ENCODE assay signal across 13 cellular contexts in the genomic region with DNA sequence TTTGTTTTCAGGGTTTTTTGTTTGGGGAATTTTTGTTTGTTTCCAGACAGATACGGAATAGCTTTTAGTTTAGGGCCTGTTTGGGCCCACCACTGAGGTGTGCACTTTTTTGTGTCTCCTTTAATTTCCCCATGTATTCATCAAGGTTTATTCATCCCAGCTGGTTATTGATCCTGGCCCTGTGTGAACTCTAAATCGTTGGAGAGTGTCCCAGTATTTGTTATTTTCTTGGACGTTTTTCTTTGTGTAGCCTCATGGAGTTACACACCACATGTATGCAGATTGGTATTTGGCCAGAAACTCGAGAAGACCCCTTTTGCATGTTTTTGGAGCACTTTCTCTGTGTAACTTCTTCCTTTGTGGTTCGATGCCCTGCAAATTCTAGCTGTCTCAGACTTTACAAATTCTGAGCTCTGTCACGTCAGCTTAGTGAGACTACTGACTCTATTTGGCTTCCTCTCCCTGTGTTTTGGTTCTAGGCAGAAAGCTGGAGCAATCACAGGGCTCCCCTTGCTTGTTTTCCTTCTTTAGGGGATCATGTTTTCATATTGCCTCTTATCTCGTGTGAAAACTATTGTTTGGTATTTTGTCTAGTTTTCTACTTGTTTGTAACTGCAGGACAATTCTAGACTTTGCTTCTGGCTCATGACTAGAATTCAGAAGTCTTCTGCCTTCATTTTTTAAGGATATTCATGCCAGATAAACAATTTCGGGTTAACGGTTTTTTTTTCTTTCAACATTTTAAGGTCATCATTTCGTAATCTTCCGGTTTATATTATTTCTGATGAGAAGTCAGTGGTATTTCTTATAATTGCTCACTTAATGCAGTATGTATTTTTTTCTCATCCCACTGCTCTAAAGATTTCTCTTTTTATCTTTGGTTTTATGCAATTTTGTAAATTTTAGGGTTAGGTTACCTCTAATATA. TPM values are rescaled to one million over a fixed set of nuclear protein-coding genes. Genes with fewer than 3 reads are reported as not detected.
A peak's percentile ranks its signal among the peaks of the same experiment; 100 is the strongest.
DNase-seq lines count a peak whose midpoint lies in the region; ATAC-seq, FAIRE-seq and TF ChIP-seq lines count a peak whose summit lies in the region.
"Had no signal": no experiment of that assay in that cellular context is flagged by ENCODE, and none has a peak within 500 bp of the region (broad histone marks: within the 10 kb centered on the region; RNA-seq: fewer than 3 reads in every experiment).

No MANE protein-coding gene starts in this region.

- H3K4me3 ChIP-seq in colonic mucosa (no peak overlapping the region), pancreas (no peak overlapping the region)
- H3K4me3 ChIP-seq: mucosa of descending colon had no signal

- 44 to 45% methylated on average over 11 of the region's 11 CpGs for WGBS in pancreas, 2 donors

- H3K9me3 ChIP-seq in colonic mucosa (no peaks in the 10 kb centered on the region), pancreas (no peaks in the 10 kb centered on the region)

- DNase-seq in COR-L47 (lab: John Stamatoyannopoulos, UW) (peak; percentile 47), NCI-H146 (lab: John Stamatoyannopoulos, UW) (peak; percentile 49), colonic mucosa (no peak), pancreas (no peak), NCI-H1694 (lab: John Stamatoyannopoulos, UW) (no peak), anterior cingulate cortex (lab: John Stamatoyannopoulos, UW) (no peak)
- DNase-seq: activated naive CD8-positive, alpha-beta T cell treated with anti-CD3 and anti-CD28 coated beads, Interleukin-2, amount 50 U/mL, for 24 hours; effector memory CD8-positive, alpha-beta T cell; mucosa of descending colon; T1000 had no signal

- no peak for FAIRE-seq in pancreas (lab: Jason Lieb, UNC)
- FAIRE-seq: urothelium cell line had no signal

- intact Hi-C loops in colonic mucosa (cut with DNase I) (no loop called here), pancreas (cut with DNase I) (no loop called here)

- no peaks in the 10 kb centered on the region for H3K27me3 ChIP-seq in colonic mucosa
- no peaks in the 10 kb centered on the region for H3K27me3 ChIP-seq in pancreas

- H3K4me1 ChIP-seq in colonic mucosa = no peaks in the 10 kb centered on the region
- peaks cover 7 to 30% (median 9%) of the 10 kb centered on the region in 3 donors for H3K4me1 ChIP-seq in pancreas

- TF ChIP-seq CTCF in colonic mucosa (IDR thresholded peaks at IDR 0.05) = no peak
- TF ChIP-seq CTCF in pancreas (IDR thresholded peaks at IDR 0.05) = no peak

- ATAC-seq in pancreas = peak in 3 of 4 donors; percentile 52 to 63 (median 55)
- no peak for ATAC-seq in HG02938 (IDR thresholded peaks at IDR 0.05; ENCODE audit: unreplicated experiment)
- ATAC-seq in HG02870 (IDR thresholded peaks at IDR 0.05; ENCODE audit: unreplicated experiment) = no peak
- ATAC-seq: activated naive CD8-positive, alpha-beta T cell treated with anti-CD3 and anti-CD28 coated beads, Interleukin-2, amount 50 U/mL, for 24 hours; effector memory CD8-positive, alpha-beta T cell; mucosa of descending colon had no signal

- H3K27ac ChIP-seq in colonic mucosa (peak overlapping the region; percentile 26), pancreas (peak overlapping the region in 2 of 4 donors; percentile 5 to 14)

- H3K36me3 ChIP-seq in colonic mucosa (no peaks in the 10 kb centered on the region), pancreas (no peaks in the 10 kb centered on the region)

- no peak overlapping the region for H3K9ac ChIP-seq in colonic mucosa (ENCODE audit: low read depth in 2 of 2, low read length in 2 of 2)

RNA-seq across cellular contexts. Expression of a gene that starts 18.0 kb away (rescaled TPM):
- total RNA-seq in colonic mucosa = 10 to 100 TPM in 1 of 2 donors, 1 to 10 TPM in 1; 8.2 to 17.5 TPM
- 10 to 100 TPM in 1 of 6 donors, 1 to 10 TPM in 5; 4.2 to 10.2 (median 5.9) TPM for total RNA-seq in pancreas
- polyA plus RNA-seq in pancreas = 1 to 10 TPM; 2.3 to 5.2 TPM

Comparison
In these comparisons a context has a peak if more than half of its experiments do, and no peak if none do; other contexts are left out.
1. DNase-seq: peak in COR-L47 (single experiment) and NCI-H146 (single experiment); none in colonic mucosa (single experiment), pancreas (0 of 6), NCI-H1694 (single experiment) and anterior cingulate cortex (0 of 58).
2. ATAC-seq: peak in pancreas (3 of 4); none in HG02938 (single experiment) and HG02870 (single experiment).